In the genomic region with DNA sequence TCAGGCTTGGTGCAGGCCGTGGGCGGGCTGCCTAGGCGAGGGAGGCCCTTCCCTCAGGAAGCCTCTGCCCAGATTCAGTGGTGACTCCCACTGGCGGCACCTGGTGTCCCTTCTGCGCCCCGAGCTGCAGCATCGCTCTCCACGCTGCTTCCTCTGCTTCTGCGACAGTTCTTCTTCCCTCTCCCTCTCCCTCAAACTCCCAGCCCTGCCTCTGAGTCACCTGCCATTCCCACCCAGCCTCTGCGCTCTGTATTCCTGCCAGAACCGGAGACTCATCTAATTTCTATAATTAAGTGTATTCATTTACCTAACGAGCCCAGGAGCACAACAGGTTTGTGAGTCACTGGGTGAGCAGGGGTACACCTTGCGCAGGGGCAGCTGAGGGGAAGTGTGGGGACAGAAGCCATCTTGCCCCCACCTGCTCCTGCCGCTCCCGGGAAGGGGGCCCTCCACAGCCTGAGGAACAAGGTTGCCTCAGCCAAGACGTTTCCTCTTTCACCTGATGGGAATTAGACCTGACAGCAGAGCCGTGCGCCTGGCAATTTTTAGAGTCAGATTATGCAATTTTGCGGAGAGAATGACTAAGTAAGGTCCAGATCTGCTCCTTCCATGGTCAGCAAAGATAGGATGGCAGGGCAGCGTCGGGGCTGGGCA, we compare ENCODE assay signal across 17 cellular contexts. TPM values are rescaled to one million over a fixed set of nuclear protein-coding genes. Genes with fewer than 3 reads are reported as not detected.
DNase-seq lines count a peak whose midpoint lies in the region; ATAC-seq and TF ChIP-seq lines count a peak whose summit lies in the region.
"Had no signal": no experiment of that assay in that cellular context is flagged by ENCODE, and none has a peak within 500 bp of the region (broad histone marks: within the 10 kb centered on the region; RNA-seq: fewer than 3 reads in every experiment).

No MANE protein-coding gene starts in this region.

- TF ChIP-seq EP300 in stomach (IDR thresholded peaks at IDR 0.05) = no peak

- no peaks in the 10 kb centered on the region for H3K9me3 Mint-ChIP-seq in stimulated activated effector memory CD8-positive, alpha-beta T cell treated with anti-CD3 and anti-CD28 coated beads, Interleukin-12 subunit alpha, Interleukin-12 subunit beta, amount 100 ng/mL, for 72 hours
- H3K9me3 Mint-ChIP-seq: activated CD8-positive, alpha-beta T cell treated with anti-CD3 and anti-CD28 coated beads for 36 hours; CD8-positive, alpha-beta memory T cell had no signal

- DNase-seq in NCI-H1417 (lab: John Stamatoyannopoulos, UW) (peak in 2 of 3 experiments; percentile 36 to 60), NCI-H1417 treated with DMSO at 0.1 percent for 48 hours (lab: John Stamatoyannopoulos, UW) (no peak), amniotic epithelial cell (ENCODE audit: low read depth) (peak; percentile 86), head of caudate nucleus (peak in 39 of 42 donors; percentile 30 to 85 (median 60)), GM10266 (ENCODE audit: extremely low spot score) (no peak), stomach (no peak)
- DNase-seq in stimulated activated effector memory CD8-positive, alpha-beta T cell treated with anti-CD3 and anti-CD28 coated beads, Interleukin-12 subunit alpha, Interleukin-12 subunit beta, amount 100 ng/mL, for 72 hours (ENCODE audit: low spot score in 2 of 2) = no peak
- no peak for DNase-seq in stimulated activated CD4-positive, alpha-beta T cell treated with anti-CD3 and anti-CD28 coated beads, Interleukin-2, amount 100 ng/mL, for 48 hours
- DNase-seq: activated CD8-positive, alpha-beta T cell treated with anti-CD3 and anti-CD28 coated beads for 36 hours; activated naive CD4-positive, alpha-beta T cell treated with Interleukin-2 at 50 U/mL for 16 hours; CD8-positive, alpha-beta memory T cell; central memory CD4-positive, alpha-beta T cell; NCI-H1694 treated with DMSO at 0.1 percent for 48 hours; NCI-H748 treated with DMSO at 0.1 percent for 48 hours; stimulated activated CD4-positive, alpha-beta T cell treated with anti-CD3 and anti-CD28 coated beads, Interleukin-12 subunit alpha, Interleukin-12 subunit beta, amount 100 ng/mL, for 4 hours; tibial artery had no signal

- no peak overlapping the region for H3K4me3 ChIP-seq in stomach
- H3K4me3 ChIP-seq: tibial artery had no signal

- no peak overlapping the region for H3K4me3 Mint-ChIP-seq in stimulated activated effector memory CD8-positive, alpha-beta T cell treated with anti-CD3 and anti-CD28 coated beads, Interleukin-12 subunit alpha, Interleukin-12 subunit beta, amount 100 ng/mL, for 72 hours
- H3K4me3 Mint-ChIP-seq: activated CD8-positive, alpha-beta T cell treated with anti-CD3 and anti-CD28 coated beads for 36 hours had no signal

- 84 to 94% (median 91%) methylated on average over 20 to 21 of the region's 21 CpGs for WGBS in stomach, 5 donors

- ATAC-seq in stimulated activated effector memory CD8-positive, alpha-beta T cell treated with anti-CD3 and anti-CD28 coated beads, Interleukin-12 subunit alpha, Interleukin-12 subunit beta, amount 100 ng/mL, for 72 hours = no peak
- ATAC-seq: activated CD8-positive, alpha-beta T cell treated with anti-CD3 and anti-CD28 coated beads for 36 hours; Right ventricle myocardium inferior had no signal

- no peak for TF ChIP-seq POLR2A in stomach (IDR thresholded peaks at IDR 0.05)

- no peak overlapping the region for H3K27ac ChIP-seq in stomach
- H3K27ac ChIP-seq: tibial artery had no signal

- peaks cover 0 to 8% (median 7%) of the 10 kb centered on the region in 4 donors for H3K9me3 ChIP-seq in stomach

- peaks cover 9% of the 10 kb centered on the region for H3K4me1 Mint-ChIP-seq in stimulated activated effector memory CD8-positive, alpha-beta T cell treated with anti-CD3 and anti-CD28 coated beads, Interleukin-12 subunit alpha, Interleukin-12 subunit beta, amount 100 ng/mL, for 72 hours
- H3K4me1 Mint-ChIP-seq: CD8-positive, alpha-beta memory T cell had no signal

- H3K36me3 Mint-ChIP-seq in stimulated activated effector memory CD8-positive, alpha-beta T cell treated with anti-CD3 and anti-CD28 coated beads, Interleukin-12 subunit alpha, Interleukin-12 subunit beta, amount 100 ng/mL, for 72 hours = peaks cover 14% of the 10 kb centered on the region

- no peaks in the 10 kb centered on the region for H3K27me3 ChIP-seq in stomach
- H3K27me3 ChIP-seq: tibial artery had no signal

- peaks cover 0 to 95% (median 77%) of the 10 kb centered on the region in 4 donors for H3K36me3 ChIP-seq in stomach

- peaks cover 0 to 2% (median 0%) of the 10 kb centered on the region in 4 donors for H3K4me1 ChIP-seq in stomach

- intact Hi-C loops in head of caudate nucleus (cut with DNase I) (no loop called here), stomach (cut with DNase I; ENCODE audit: low total_unique reads) (no loop called here)

- H3K27ac Mint-ChIP-seq in stimulated activated effector memory CD8-positive, alpha-beta T cell treated with anti-CD3 and anti-CD28 coated beads, Interleukin-12 subunit alpha, Interleukin-12 subunit beta, amount 100 ng/mL, for 72 hours = peak overlapping the region; percentile 56
- H3K27ac Mint-ChIP-seq: activated CD8-positive, alpha-beta T cell treated with anti-CD3 and anti-CD28 coated beads for 36 hours; CD8-positive, alpha-beta memory T cell had no signal

- no peak for TF ChIP-seq CTCF in GM10266 (IDR thresholded peaks at IDR 0.05; ENCODE audit: control insufficient read depth, insufficient read depth, low read depth, missing control alignments)
- no peak for TF ChIP-seq CTCF in stomach (IDR thresholded peaks at IDR 0.05)

RNA-seq across cellular contexts. Expression of gene KCNC4, which starts 19.4 kb away (rescaled TPM):
- total RNA-seq in stomach = 10 to 100 TPM in 1 of 5 donors, 1 to 10 TPM in 4; 1.2 to 16.5 (median 6.5) TPM
- 1 to 10 TPM; 1.1 to 2.8 (median 2.5) TPM for polyA plus RNA-seq in stomach

Comparison
In these comparisons a context has a peak if more than half of its experiments do, and no peak if none do; other contexts are left out.
1. DNase-seq: peak in NCI-H1417 (2 of 3), amniotic epithelial cell (single experiment) and head of caudate nucleus (39 of 42); none in NCI-H1417 treated with DMSO at 0.1 percent for 48 hours (single experiment), stimulated activated effector memory CD8-positive, alpha-beta T cell treated with anti-CD3 and anti-CD28 coated beads, Interleukin-12 subunit alpha, Interleukin-12 subunit beta, amount 100 ng/mL, for 72 hours (0 of 2), stimulated activated CD4-positive, alpha-beta T cell treated with anti-CD3 and anti-CD28 coated beads, Interleukin-2, amount 100 ng/mL, for 48 hours (0 of 2), GM10266 (single experiment) and stomach (single experiment).